In genomic region chr16:1630450-1631213, GRCh38 we compare ENCODE assay signal across 24 cellular contexts. TPM values are rescaled to one million over a fixed set of nuclear protein-coding genes. Genes with fewer than 3 reads are reported as not detected.
A peak's percentile ranks its signal among the peaks of the same experiment; 100 is the strongest.
DNase-seq lines count a peak whose midpoint lies in the region; ATAC-seq, FAIRE-seq and TF ChIP-seq lines count a peak whose summit lies in the region.
"Had no signal": no experiment of that assay in that cellular context is flagged by ENCODE, and none has a peak within 500 bp of the region (broad histone marks: within the 10 kb centered on the region; RNA-seq: fewer than 3 reads in every experiment).

No MANE protein-coding gene starts in this region.

- no peak overlapping the region for H3K18ac ChIP-seq in H1 (ENCODE audit: extremely low read depth, low read length)

- TF ChIP-seq CTCF in 22Rv1 (IDR thresholded peaks at IDR 0.05) (no peak), H1 (IDR thresholded peaks at IDR 0.05; ENCODE audit: control extremely low read depth in 1 of 3, insufficient read depth in 1 of 3, low read depth in 1 of 3, low read length in 3 of 3) (no peak), right lobe of liver (IDR thresholded peaks at IDR 0.05) (no peak)

- no peak overlapping the region for H3K23ac ChIP-seq in H1 (ENCODE audit: insufficient read length)

- H4K91ac ChIP-seq in H1 (replicated peaks; ENCODE audit: insufficient read length, low read length), result no peak overlapping the region

- 90% methylated on average over 20 of the region's 20 CpGs; no CpG with 5 or more reads in 1 of the 2 experiments for WGBS in H1 (ENCODE audit: extremely low coverage in 1 of 2, insufficient coverage in 1 of 2, insufficient read length in 1 of 2, insufficient replicate concordance in 2 of 2, low coverage in 1 of 2, low lambda C conversion rate in 2 of 2, missing lambda C conversion rate in 1 of 2), 2 experiments
- 56% methylated on average over 16 of the region's 20 CpGs for WGBS in right lobe of liver (ENCODE audit: insufficient coverage, low coverage, low lambda C conversion rate, missing lambda C conversion rate)

- H3K9me3 Mint-ChIP-seq in effector memory CD8-positive, alpha-beta T cell, result no peaks in the 10 kb centered on the region
- H3K9me3 Mint-ChIP-seq: CD4-positive, CD25-positive, alpha-beta regulatory T cell had no signal

- H3K4me3 ChIP-seq in H1 (ENCODE audit: extremely low read depth in 1 of 4, insufficient read depth in 2 of 4, low read depth in 3 of 4, low read length in 4 of 4) (no peak overlapping the region), right lobe of liver (no peak overlapping the region)
- H3K4me3 ChIP-seq: GM23248, Peyer's patch, SJSA1 had no signal

- no peak overlapping the region for H2AK5ac ChIP-seq in H1 (ENCODE audit: low read depth, low read length)

- intact Hi-C loops in right lobe of liver (cut with DNase I), result no loop called here

- no peaks in the 10 kb centered on the region for H3K27me3 ChIP-seq in H1 (replicated peaks in 1 of 4; ENCODE audit: control insufficient read depth in 3 of 4, extremely low read depth in 1 of 4, insufficient read depth in 3 of 4, low read length in 3 of 4)
- H3K27me3 ChIP-seq in right lobe of liver, result no peaks in the 10 kb centered on the region
- H3K27me3 ChIP-seq: BE2C, Peyer's patch, SJSA1 had no signal

- TF ChIP-seq POLR2A in H1 (IDR thresholded peaks at IDR 0.05; ENCODE audit: control extremely low read depth in 1 of 2, low read depth in 2 of 2, low read length in 2 of 2) (no peak), right lobe of liver (IDR thresholded peaks at IDR 0.05) (no peak), GM18505 (IDR thresholded peaks at IDR 0.05; ENCODE audit: borderline replicate concordance, extremely low read depth, insufficient read depth, insufficient read length) (no peak)

- H3K27ac ChIP-seq in 22Rv1, result 0 out of 2 replicates have a peak overlapping the region, but pooled peaks have one; percentile 22
- H3K27ac ChIP-seq in H1 (ENCODE audit: low read depth, low read length), result no peak overlapping the region
- H3K27ac ChIP-seq in right lobe of liver, result no peak overlapping the region
- H3K27ac ChIP-seq: GM23248, Peyer's patch, SJSA1 had no signal

- H3K79me1 ChIP-seq in H1 (ENCODE audit: low read depth, low read length), result peaks cover 29% of the 10 kb centered on the region

- peaks cover 17 to 22% of the 10 kb centered on the region in 2 donors for H3K4me1 Mint-ChIP-seq in effector memory CD8-positive, alpha-beta T cell (ENCODE audit: low read depth in 2 of 2)

- DNase-seq in NCI-H69 (lab: John Stamatoyannopoulos, UW) (peak; percentile 88), H1 (ENCODE audit: low read depth in 1 of 2, low spot score in 2 of 2) (no peak), right lobe of liver (peak in 2 of 3 donors; percentile 56 to 68), AG08396 (ENCODE audit: low spot score) (no peak)
- DNase-seq in effector memory CD8-positive, alpha-beta T cell, result no peak
- DNase-seq in activated T-cell treated with anti-CD3 and anti-CD28 coated beads, Interleukin-2, amount 50 U/mL, for 1 hour, result no peak
- DNase-seq: BE2C; CD4-positive, CD25-positive, alpha-beta regulatory T cell; EL; GM23248; HCEC 1CT; KG1; NCI-H1092 treated with DMSO at 0.1 percent for 48 hours; NCI-H146; NCI-H2029; NCI-H2171; NCI-H345; NCI-H524; NCI-H82; Peyer's patch had no signal

- H2BK20ac ChIP-seq in H1 (ENCODE audit: low read length), result no peak overlapping the region

- H3K36me3 ChIP-seq in H1 (ENCODE audit: control insufficient read depth in 2 of 4, insufficient read depth in 4 of 4, low read length in 3 of 4) (peaks cover 12 to 30% (median 14%) of the 10 kb centered on the region in 4 experiments; a peak in 5 of 8 replicates), right lobe of liver (peaks cover 0 to 56% (median 9%) of the 10 kb centered on the region in 4 donors)

- H4K5ac ChIP-seq in H1 (ENCODE audit: insufficient read length, low read depth, low read length), result no peak overlapping the region

- H3K9ac ChIP-seq in H1 (replicated peaks in 1 of 4; ENCODE audit: extremely low read depth in 1 of 4, low read depth in 3 of 4, low read length in 3 of 4), result no peak overlapping the region; a peak in 1 of 7 replicates
- H3K9ac ChIP-seq: GM23248 had no signal

- H3K27me3 Mint-ChIP-seq in effector memory CD8-positive, alpha-beta T cell, result no peaks in the 10 kb centered on the region
- H3K27me3 Mint-ChIP-seq: CD4-positive, CD25-positive, alpha-beta regulatory T cell had no signal

- H3K9me3 ChIP-seq in H1 (ENCODE audit: insufficient read depth in 2 of 2, low read depth in 1 of 2, low read length in 1 of 2) (no peaks in the 10 kb centered on the region), right lobe of liver (no peaks in the 10 kb centered on the region)
- H3K9me3 ChIP-seq: BE2C, Peyer's patch, SJSA1 had no signal

- no peak overlapping the region for H2BK15ac ChIP-seq in H1 (ENCODE audit: low read length)

- H3K79me2 ChIP-seq in H1 (ENCODE audit: control insufficient read depth in 1 of 2, insufficient read depth in 2 of 2, low read length in 2 of 2), result peaks cover 0 to 71% of the 10 kb centered on the region in 2 experiments; a peak in 2 of 4 replicates

- ATAC-seq in right lobe of liver (peak; percentile 68 to 91 (median 87)), GM18505 (IDR thresholded peaks at IDR 0.05; ENCODE audit: unreplicated experiment) (no peak)
- no peak for ATAC-seq in effector memory CD8-positive, alpha-beta T cell (replicated peaks)

- H3K23me2 ChIP-seq in H1 (ENCODE audit: low read depth, low read length), result no peaks in the 10 kb centered on the region

- no peak overlapping the region for H4K8ac ChIP-seq in H1 (ENCODE audit: extremely low read depth, insufficient read depth, low read length)

- H3K4ac ChIP-seq in H1 (replicated peaks; ENCODE audit: insufficient read length, low read depth, low read length), result no peak overlapping the region

- no peak overlapping the region for H3K14ac ChIP-seq in H1 (ENCODE audit: insufficient read length)

- no peak overlapping the region for H3K56ac ChIP-seq in H1 (replicated peaks; ENCODE audit: insufficient read length, low read depth, low read length)

- no peak for TF ChIP-seq EP300 in H1 (IDR thresholded peaks at IDR 0.05; ENCODE audit: borderline replicate concordance in 1 of 2, low read depth in 2 of 2, low read length in 2 of 2)

- CTCF ChIA-PET in H1 (lab: Charles Lee; ENCODE audit: partially characterized antibody), result interaction anchor here (1.2 kb wide), 1 partner anchor 15 kb away, joined by 4 read pairs; no protein-coding TSS in a partner anchor

- H3K27ac Mint-ChIP-seq in effector memory CD8-positive, alpha-beta T cell, result no peak overlapping the region

- H3K4me1 ChIP-seq in H1 (replicated peaks in 1 of 4; ENCODE audit: control insufficient read depth in 3 of 4, insufficient read depth in 4 of 4, low read length in 3 of 4), result no peaks in the 10 kb centered on the region
- H3K4me1 ChIP-seq in right lobe of liver, result peaks cover 0 to 9% (median 0%) of the 10 kb centered on the region in 4 donors
- H3K4me1 ChIP-seq: BE2C, Peyer's patch, SJSA1 had no signal

- no peak overlapping the region for H2BK120ac ChIP-seq in H1 (replicated peaks; ENCODE audit: low read depth, low read length)

- no peak overlapping the region for H3K4me3 Mint-ChIP-seq in effector memory CD8-positive, alpha-beta T cell
- H3K4me3 Mint-ChIP-seq: CD4-positive, CD25-positive, alpha-beta regulatory T cell had no signal

- TF ChIP-seq RAD21 in H1 (IDR thresholded peaks at IDR 0.05 in 1 of 2, conservative IDR thresholded peaks at IDR 0.05 in 1 of 2; ENCODE audit: low read depth in 2 of 2, low read length in 2 of 2), result no peak

- H3K4me2 ChIP-seq in H1 (ENCODE audit: insufficient read depth in 1 of 2, low read depth in 2 of 2, low read length in 2 of 2), result no peak overlapping the region

- no peak overlapping the region for H2AFZ ChIP-seq in H1 (ENCODE audit: low read length)
- H2AFZ ChIP-seq: GM23248 had no signal

- no peak overlapping the region; the same call in 1 of the 2 replicates for H2BK5ac ChIP-seq in H1 (ENCODE audit: low read depth, low read length)

- FAIRE-seq in H1 (lab: Jason Lieb, UNC), result peak; percentile 52
- FAIRE-seq: A204.1 had no signal

- POLR2A ChIA-PET in H1 (lab: Charles Lee; ENCODE audit: partially characterized antibody), result no interaction called here

- H2BK12ac ChIP-seq in H1 (ENCODE audit: low read depth, low read length), result no peak overlapping the region

- H4K20me1 ChIP-seq in H1 (replicated peaks in 1 of 2; ENCODE audit: control insufficient read depth in 1 of 2, insufficient read depth in 2 of 2, low read length in 2 of 2), result peaks cover 22 to 34% of the 10 kb centered on the region in 2 experiments

- H3K36me3 Mint-ChIP-seq in effector memory CD8-positive, alpha-beta T cell (ENCODE audit: insufficient read depth), result peaks cover 16% of the 10 kb centered on the region

RNA-seq across cellular contexts. Expression of gene CRAMP1, which starts 18.5 kb away (rescaled TPM):
- total RNA-seq in H1 (2021; fragmentation: NEBNext Ultra II Directional; extraction: Animal tissue kit (Norgen Biotek cat#: 25700)), result 23.2 and 26.2 TPM in 2 replicates
- 19.2 and 31.0 TPM in 2 replicates for polyA plus RNA-seq in H1 (2011; rRNA removed)
- 13.1 TPM for polyA plus RNA-seq in H1 (2011; cell fraction: cytosol; rRNA removed)
- polyA plus RNA-seq in H1 (2011; cell fraction: nucleus; rRNA removed), result 52.6 TPM
- polyA plus RNA-seq in H1 (2012, experiment 1 of 2), result 16.3 to 23.4 TPM (median 19.7 TPM) in 4 replicates
- 8.7 TPM for polyA plus RNA-seq in H1 (2012, experiment 2 of 2)
- polyA plus RNA-seq in H1 (2013, experiment 1 of 2), result 10.7 TPM
- 11.4 TPM for polyA plus RNA-seq in H1 (2013, experiment 2 of 2)
- 20.1 and 23.0 TPM in 2 replicates for polyA minus RNA-seq in H1 (2011; rRNA and poly(A)+ RNA removed)
- 13.2 TPM for polyA minus RNA-seq in H1 (2011; cell fraction: cytosol; rRNA and poly(A)+ RNA removed)
- polyA minus RNA-seq in H1 (2011; cell fraction: nucleus; rRNA and poly(A)+ RNA removed), result 18.7 TPM
- total RNA-seq in right lobe of liver, result 1 to 10 TPM; 2.9 to 8.4 (median 5.8) TPM

RNA-seq across cellular contexts. Expression of gene IFT140, which starts 18.8 kb away (rescaled TPM):
- 20.6 and 20.9 TPM in 2 replicates for total RNA-seq in H1 (2021; fragmentation: NEBNext Ultra II Directional; extraction: Animal tissue kit (Norgen Biotek cat#: 25700))
- 9.7 and 16.1 TPM in 2 replicates for polyA plus RNA-seq in H1 (2011; rRNA removed)
- 12.5 TPM for polyA plus RNA-seq in H1 (2011; cell fraction: cytosol; rRNA removed)
- 49.0 TPM for polyA plus RNA-seq in H1 (2011; cell fraction: nucleus; rRNA removed)
- 14.1 to 26.4 TPM (median 19.7 TPM) in 4 replicates for polyA plus RNA-seq in H1 (2012, experiment 1 of 2)
- polyA plus RNA-seq in H1 (2012, experiment 2 of 2), result 12.9 TPM
- 8.0 TPM for polyA plus RNA-seq in H1 (2013, experiment 1 of 2)
- 7.3 TPM for polyA plus RNA-seq in H1 (2013, experiment 2 of 2)
- polyA minus RNA-seq in H1 (2011; rRNA and poly(A)+ RNA removed), result 26.4 and 41.3 TPM in 2 replicates
- 15.2 TPM for polyA minus RNA-seq in H1 (2011; cell fraction: cytosol; rRNA and poly(A)+ RNA removed)
- 43.1 TPM for polyA minus RNA-seq in H1 (2011; cell fraction: nucleus; rRNA and poly(A)+ RNA removed)
- 1 to 10 TPM; 2.9 to 8.9 (median 5.4) TPM for total RNA-seq in right lobe of liver

RNA-seq across cellular contexts. Expression of gene JPT2, which starts 47.4 kb away (rescaled TPM):
- total RNA-seq in H1 (2021; fragmentation: NEBNext Ultra II Directional; extraction: Animal tissue kit (Norgen Biotek cat#: 25700)), result 197 and 199 TPM in 2 replicates
- polyA plus RNA-seq in H1 (2011; rRNA removed), result 67.6 and 70.8 TPM in 2 replicates
- polyA plus RNA-seq in H1 (2011; cell fraction: cytosol; rRNA removed), result 86.6 TPM
- 66.1 TPM for polyA plus RNA-seq in H1 (2011; cell fraction: nucleus; rRNA removed)
- polyA plus RNA-seq in H1 (2012, experiment 1 of 2), result 108 to 121 TPM (median 116 TPM) in 4 replicates
- polyA plus RNA-seq in H1 (2012, experiment 2 of 2), result 65.0 TPM
- 101 TPM for polyA plus RNA-seq in H1 (2013, experiment 1 of 2)
- polyA plus RNA-seq in H1 (2013, experiment 2 of 2), result 104 TPM
- polyA minus RNA-seq in H1 (2011; rRNA and poly(A)+ RNA removed), result 76.5 and 91.0 TPM in 2 replicates
- 55.5 TPM for polyA minus RNA-seq in H1 (2011; cell fraction: cytosol; rRNA and poly(A)+ RNA removed)
- 37.6 TPM for polyA minus RNA-seq in H1 (2011; cell fraction: nucleus; rRNA and poly(A)+ RNA removed)
- 10 to 100 TPM; 31.0 to 47.7 (median 38.7) TPM for total RNA-seq in right lobe of liver

Comparison
In these comparisons a context has a peak if more than half of its experiments do, and no peak if none do; other contexts are left out.
1. DNase-seq: peak in NCI-H69 (single experiment) and right lobe of liver (2 of 3); none in H1 (0 of 2), effector memory CD8-positive, alpha-beta T cell (0 of 3), activated T-cell treated with anti-CD3 and anti-CD28 coated beads, Interleukin-2, amount 50 U/mL, for 1 hour (single experiment) and AG08396 (single experiment).
2. ATAC-seq: peak in right lobe of liver (4 of 4); none in effector memory CD8-positive, alpha-beta T cell (single experiment) and GM18505 (single experiment).